7 cellular contexts compared by ENCODE assay signal in the genomic region with DNA sequence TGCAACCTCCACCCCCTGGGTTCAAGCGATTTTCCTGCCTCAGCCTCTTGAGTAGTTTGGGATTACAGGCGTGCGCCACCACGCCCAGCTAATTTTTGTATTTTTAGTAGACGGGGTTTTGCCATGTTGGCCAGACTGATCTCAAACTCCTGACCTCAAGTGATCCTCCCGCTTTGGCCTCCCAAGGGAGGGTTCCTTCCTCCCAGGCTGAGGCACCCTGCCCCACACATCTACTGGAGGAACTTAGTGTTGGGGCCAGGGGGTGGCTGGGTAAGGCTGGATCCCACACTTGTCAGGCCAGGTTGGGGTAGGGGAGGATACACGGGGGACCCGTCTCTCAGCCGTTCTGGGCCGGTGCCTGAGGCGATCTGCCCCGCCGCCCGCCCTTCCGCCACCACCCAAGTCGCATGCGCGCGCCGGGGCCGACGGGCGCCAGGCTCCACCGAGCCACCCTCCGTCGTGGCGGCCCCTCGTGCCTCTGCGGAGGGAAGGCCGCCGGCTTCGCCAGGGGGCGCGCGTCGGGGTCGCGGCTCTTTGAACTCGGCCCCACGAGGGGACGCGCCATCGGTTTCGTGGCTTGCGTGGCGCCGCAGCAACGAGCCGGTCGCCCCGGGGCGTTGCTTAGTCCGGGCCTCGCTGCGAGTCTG. TPM values are rescaled to one million over a fixed set of nuclear protein-coding genes. Genes with fewer than 3 reads are reported as not detected.
DNase-seq lines count a peak whose midpoint lies in the region; ATAC-seq and TF ChIP-seq lines count a peak whose summit lies in the region.

No MANE protein-coding gene starts in this region.

- peaks cover 33% of the 10 kb centered on the region for H3K4me1 Mint-ChIP-seq in chondrocyte (ENCODE audit: low read depth)

- no peaks in the 10 kb centered on the region for H3K9me3 Mint-ChIP-seq in chondrocyte (ENCODE audit: low read depth)

- no peaks in the 10 kb centered on the region for H3K36me3 Mint-ChIP-seq in chondrocyte (ENCODE audit: low read depth)

- H3K4me3 ChIP-seq in lower lobe of right lung: peak overlapping the region; percentile 61

- ATAC-seq in HG03159 (IDR thresholded peaks at IDR 0.05; ENCODE audit: unreplicated experiment): peak; percentile 19
- ATAC-seq in lower lobe of right lung: peak; percentile 58 to 69

- no peaks in the 10 kb centered on the region for H3K36me3 ChIP-seq in lower lobe of right lung

- peak; percentile 34 for DNase-seq in EH (ENCODE audit: low read depth)
- peak; percentile 28 for DNase-seq in SK-MEL-5 (ENCODE audit: low read depth, low spot score)
- DNase-seq in chondrocyte (ENCODE audit: low spot score): no peak
- no peak for DNase-seq in lower lobe of right lung

- peak; percentile 42 for TF ChIP-seq POLR2A in GM19193 (IDR thresholded peaks at IDR 0.05; ENCODE audit: extremely low read depth, insufficient read depth, insufficient read length)

- no peaks in the 10 kb centered on the region for H3K9me3 ChIP-seq in lower lobe of right lung

- H3K4me1 ChIP-seq in lower lobe of right lung: peaks cover 25% of the 10 kb centered on the region

- H3K27me3 Mint-ChIP-seq in chondrocyte (ENCODE audit: low read depth): peaks cover 3% of the 10 kb centered on the region

- no peaks in the 10 kb centered on the region for H3K27me3 ChIP-seq in lower lobe of right lung (ENCODE audit: low read depth)

- peak overlapping the region; percentile 97 for H3K27ac ChIP-seq in lower lobe of right lung
- H3K27ac ChIP-seq in temporal lobe (ENCODE audit: low read depth, low read length): peak overlapping the region; percentile 65

- intact Hi-C loops in lower lobe of right lung (cut with DNase I): no loop called here

- peak overlapping the region; percentile 66 for H3K4me3 Mint-ChIP-seq in chondrocyte (ENCODE audit: unreplicated experiment)

- TF ChIP-seq CTCF in chondrocyte (IDR thresholded peaks at IDR 0.05) (no peak), lower lobe of right lung (IDR thresholded peaks at IDR 0.05) (no peak)

- in situ Hi-C loops in SK-MEL-5 (cut with HindIII; ENCODE audit: low pct_unique_long_range_greater_than_20kb, low sequenced_read_pairs): no loop called here

- peak overlapping the region; percentile 41 for H3K27ac Mint-ChIP-seq in chondrocyte (ENCODE audit: unreplicated experiment)

RNA-seq across cellular contexts. Expression of a gene that starts 15.9 kb away (rescaled TPM):
- total RNA-seq in SK-MEL-5 (2014; rRNA removed; shearing (Covaris generic)): 0.11 TPM in 1 of 2 replicates, not detected in the other
- polyA plus RNA-seq in SK-MEL-5 (2015; cell fraction: cytosol; rRNA removed): not detected in 2 replicates
- 0.30 TPM in 1 of 2 replicates, not detected in the other for polyA plus RNA-seq in SK-MEL-5 (2015; cell fraction: nucleus; rRNA removed)
- total RNA-seq in chondrocyte: 0.46 to 0.68 TPM in 2 of 3 replicates, not detected in the other
- 34.5 TPM for total RNA-seq in lower lobe of right lung
- total RNA-seq in temporal lobe: 0.25 TPM

RNA-seq across cellular contexts. Expression of a gene that starts 23.3 kb away (rescaled TPM):
- 50.0 and 58.8 TPM in 2 replicates for total RNA-seq in SK-MEL-5 (2014; rRNA removed; shearing (Covaris generic))
- polyA plus RNA-seq in SK-MEL-5 (2015; cell fraction: cytosol; rRNA removed): 56.5 and 80.7 TPM in 2 replicates
- 22.6 and 33.0 TPM in 2 replicates for polyA plus RNA-seq in SK-MEL-5 (2015; cell fraction: nucleus; rRNA removed)
- total RNA-seq in chondrocyte (45.3 to 48.5 TPM (median 46.5 TPM) in 3 replicates), lower lobe of right lung (46.4 TPM), temporal lobe (11.1 TPM)

RNA-seq across cellular contexts. Expression of a gene that starts 53.8 kb away (rescaled TPM):
- total RNA-seq in SK-MEL-5 (2014; rRNA removed; shearing (Covaris generic)): 11.9 and 12.4 TPM in 2 replicates
- 13.7 and 20.6 TPM in 2 replicates for polyA plus RNA-seq in SK-MEL-5 (2015; cell fraction: cytosol; rRNA removed)
- polyA plus RNA-seq in SK-MEL-5 (2015; cell fraction: nucleus; rRNA removed): 31.0 and 35.3 TPM in 2 replicates
- total RNA-seq in chondrocyte: 86.0 to 94.3 TPM (median 90.5 TPM) in 3 replicates
- total RNA-seq in lower lobe of right lung: 96.1 TPM
- 12.8 TPM for total RNA-seq in temporal lobe

Comparison
In these comparisons a context has a peak if more than half of its experiments do, and no peak if none do; other contexts are left out.
1. DNase-seq: peak in EH (single experiment) and SK-MEL-5 (single experiment); none in chondrocyte (single experiment) and lower lobe of right lung (single experiment).
2. RNA of a gene that starts 15.9 kb away (total RNA-seq): 34.5 TPM in lower lobe of right lung (single experiment); 0.25 TPM in temporal lobe (single experiment), 0.46 to 0.68 TPM in chondrocyte and 0.11 TPM in SK-MEL-5; every median in the first group is over 10 times any median in the second.